In genomic region chr2:135913726-135914365, GRCh38 we compare ENCODE assay signal across 8 cellular contexts. TPM values are rescaled to one million over a fixed set of nuclear protein-coding genes. Genes with fewer than 3 reads are reported as not detected.
A peak's percentile ranks its signal among the peaks of the same experiment; 100 is the strongest.
DNase-seq lines count a peak whose midpoint lies in the region; ATAC-seq and TF ChIP-seq lines count a peak whose summit lies in the region.

No MANE protein-coding gene starts in this region.

- H3K18ac ChIP-seq in trophoblast cell (ENCODE audit: low read length): no peak overlapping the region

- H3K4me2 ChIP-seq in trophoblast cell (ENCODE audit: low read length): no peak overlapping the region

- H3K9ac ChIP-seq in trophoblast cell (ENCODE audit: low read length): no peak overlapping the region

- H3K4ac ChIP-seq in trophoblast cell (ENCODE audit: low read depth, low read length): no peak overlapping the region

- H3K36me3 ChIP-seq in esophagus muscularis mucosa (peaks cover 4 to 41% (median 25%) of the 10 kb centered on the region in 4 donors), trophoblast cell (ENCODE audit: control insufficient read depth in 1 of 2, insufficient read depth in 2 of 2, low read length in 2 of 2) (peaks cover 2% of the 10 kb centered on the region in 2 experiments)

- H3K79me1 ChIP-seq in trophoblast cell (ENCODE audit: low read length): no peaks in the 10 kb centered on the region

- H2AK5ac ChIP-seq in trophoblast cell (ENCODE audit: low read length): no peak overlapping the region

- H2BK120ac ChIP-seq in trophoblast cell (ENCODE audit: insufficient read depth, low read length, poor library complexity): no peak overlapping the region

- 81% methylated on average over 5 of the region's 5 CpGs for WGBS in esophagus muscularis mucosa
- no CpG with 5 or more reads among the region's 5 CpGs for whole genome bisulfite sequencing in trophoblast cell (ENCODE audit: extremely low coverage, insufficient coverage, insufficient read length)

- no peaks in the 10 kb centered on the region for H3K9me3 ChIP-seq in esophagus muscularis mucosa
- H3K9me3 ChIP-seq in trophoblast cell (ENCODE audit: insufficient read depth, low read depth, low read length): no peaks in the 10 kb centered on the region

- no peak overlapping the region for H2AFZ ChIP-seq in trophoblast cell (ENCODE audit: insufficient read depth, low read length, poor library complexity)

- no peak for TF ChIP-seq EP300 in esophagus muscularis mucosa (IDR thresholded peaks at IDR 0.05)

- intact Hi-C loops in esophagus muscularis mucosa (cut with DNase I): loop anchor here (2.0 to 10.0 kb wide), 2 partner anchors 161 to 465 kb away; no protein-coding TSS in a partner anchor

- H3K27ac ChIP-seq in VCaP: no peak overlapping the region
- H3K27ac ChIP-seq in esophagus muscularis mucosa (replicated peaks in 1 of 4): no peak overlapping the region
- no peak overlapping the region for H3K27ac ChIP-seq in trophoblast cell (ENCODE audit: low read depth, low read length)

- H3K27me3 ChIP-seq in esophagus muscularis mucosa (no peaks in the 10 kb centered on the region), trophoblast cell (ENCODE audit: insufficient read depth, low read length) (no peaks in the 10 kb centered on the region)

- H2BK5ac ChIP-seq in trophoblast cell (ENCODE audit: low read depth, low read length, poor library complexity): no peak overlapping the region

- H3K4me3 ChIP-seq in esophagus muscularis mucosa (no peak overlapping the region), trophoblast cell (ENCODE audit: low read depth, low read length) (no peak overlapping the region)

- H2BK12ac ChIP-seq in trophoblast cell (ENCODE audit: low read length): no peak overlapping the region

- peak; percentile 76 for TF ChIP-seq CTCF in VCaP (conservative IDR thresholded peaks at IDR 0.05)
- peak; percentile 72 to 80 (median 73) for TF ChIP-seq CTCF in esophagus muscularis mucosa (IDR thresholded peaks at IDR 0.05)

- H3K79me2 ChIP-seq in trophoblast cell (ENCODE audit: control insufficient read depth, insufficient read depth, low read length, poor library complexity): no peaks in the 10 kb centered on the region

- H4K8ac ChIP-seq in trophoblast cell (ENCODE audit: low read depth, low read length): no peak overlapping the region

- H3K4me1 ChIP-seq in esophagus muscularis mucosa: no peaks in the 10 kb centered on the region
- no peaks in the 10 kb centered on the region for H3K4me1 ChIP-seq in trophoblast cell (ENCODE audit: control insufficient read depth in 1 of 2, insufficient read depth in 2 of 2, low read length in 2 of 2)

- no peak overlapping the region for H4K12ac ChIP-seq in trophoblast cell (ENCODE audit: low read depth, low read length)

- no peak overlapping the region for H3K23ac ChIP-seq in trophoblast cell (ENCODE audit: low read length)

- H4K91ac ChIP-seq in trophoblast cell (ENCODE audit: low read depth, low read length): no peak overlapping the region

- ATAC-seq in GM18873 (IDR thresholded peaks at IDR 0.05; ENCODE audit: low FRiP score, unreplicated experiment): no peak
- ATAC-seq in HG02870 (IDR thresholded peaks at IDR 0.05; ENCODE audit: unreplicated experiment): no peak

- H3K14ac ChIP-seq in trophoblast cell (ENCODE audit: low read length): no peak overlapping the region

- TF ChIP-seq POLR2A in esophagus muscularis mucosa (IDR thresholded peaks at IDR 0.05; ENCODE audit: low read depth): no peak

- DNase-seq in stimulated activated naive CD4-positive, alpha-beta T cell (lab: John Stamatoyannopoulos, UW): peak in 5 of 6 experiments; percentile 6 to 74 (median 13)
- DNase-seq in stimulated activated naive CD4-positive, alpha-beta T cell treated with Interleukin-2 at 50 U/mL for 16 hours (lab: John Stamatoyannopoulos, UW): no peak
- DNase-seq in NAMALWA (ENCODE audit: low spot score) (peak; percentile 81), esophagus muscularis mucosa (ENCODE audit: extremely low spot score) (no peak), trophoblast cell (peak; percentile 47 to 88)

RNA-seq across cellular contexts. Expression of gene MCM6, which starts 37.6 kb away (rescaled TPM):
- total RNA-seq in esophagus muscularis mucosa: 10 to 100 TPM in 1 of 4 donors, 1 to 10 TPM in 3; 7.5 to 10.1 (median 9.3) TPM
- polyA plus RNA-seq in trophoblast cell (2013): 25.0 and 26.8 TPM in 2 replicates

Comparison
In these comparisons a context has a peak if more than half of its experiments do, and no peak if none do; other contexts are left out.
1. DNase-seq: peak in stimulated activated naive CD4-positive, alpha-beta T cell (5 of 6), NAMALWA (single experiment) and trophoblast cell (2 of 2); none in stimulated activated naive CD4-positive, alpha-beta T cell treated with Interleukin-2 at 50 U/mL for 16 hours (single experiment) and esophagus muscularis mucosa (single experiment).